In the genomic region with DNA sequence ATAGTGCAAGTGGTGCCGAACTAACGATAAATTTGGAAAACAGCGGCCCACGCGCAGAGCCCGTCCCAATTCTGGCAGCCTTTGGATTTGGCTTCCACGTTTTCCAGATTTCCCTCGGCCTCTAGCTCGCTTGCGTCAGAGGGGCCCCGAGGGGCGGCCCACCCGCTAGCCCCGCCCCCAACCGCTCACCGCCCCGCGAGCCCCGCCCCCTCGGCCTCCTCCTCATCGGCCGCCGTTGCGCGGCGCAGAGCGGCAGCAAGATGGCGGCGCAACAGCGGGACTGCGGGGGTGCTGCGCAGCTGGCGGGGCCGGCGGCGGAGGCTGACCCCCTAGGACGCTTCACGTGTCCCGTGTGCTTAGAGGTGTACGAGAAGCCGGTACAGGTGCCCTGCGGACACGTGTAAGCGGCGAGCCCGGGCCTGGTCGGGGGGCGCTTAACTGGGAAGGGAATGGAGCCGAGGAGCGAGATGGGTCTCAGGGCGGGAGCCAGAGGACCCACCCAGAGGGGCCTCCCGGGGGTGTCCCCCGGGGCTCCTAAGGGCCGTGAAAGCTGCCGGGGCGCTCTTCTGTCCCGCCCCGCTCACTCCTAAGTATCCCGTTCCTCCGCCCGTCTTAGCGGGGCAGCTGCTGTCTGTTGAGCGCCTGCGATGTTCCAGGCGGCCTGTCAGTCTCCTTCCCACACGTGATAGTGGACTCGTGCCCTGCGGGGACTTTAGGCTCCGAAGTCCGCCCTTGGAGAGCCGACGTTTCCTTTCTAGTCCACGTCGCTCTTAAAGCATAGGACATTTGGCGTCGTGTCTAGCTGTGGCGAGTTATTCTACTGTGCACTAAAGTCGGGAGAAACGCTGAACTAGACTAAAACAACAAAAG, we compare ENCODE assay signal across 1 cellular context.
TF ChIP-seq lines count a peak whose summit lies in the region.

A gene with protein sequence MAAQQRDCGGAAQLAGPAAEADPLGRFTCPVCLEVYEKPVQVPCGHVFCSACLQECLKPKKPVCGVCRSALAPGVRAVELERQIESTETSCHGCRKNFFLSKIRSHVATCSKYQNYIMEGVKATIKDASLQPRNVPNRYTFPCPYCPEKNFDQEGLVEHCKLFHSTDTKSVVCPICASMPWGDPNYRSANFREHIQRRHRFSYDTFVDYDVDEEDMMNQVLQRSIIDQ (plus strand): TSS at position 245 of the 870 bp plus-strand sequence. CDS start 16 bp downstream, at position 261.

TF ChIP-seq in K562, 482 proteins besides CTCF, POLR2A, EP300 and RAD21 (continued from another document):
- TF ChIP-seq, protein P1, sequence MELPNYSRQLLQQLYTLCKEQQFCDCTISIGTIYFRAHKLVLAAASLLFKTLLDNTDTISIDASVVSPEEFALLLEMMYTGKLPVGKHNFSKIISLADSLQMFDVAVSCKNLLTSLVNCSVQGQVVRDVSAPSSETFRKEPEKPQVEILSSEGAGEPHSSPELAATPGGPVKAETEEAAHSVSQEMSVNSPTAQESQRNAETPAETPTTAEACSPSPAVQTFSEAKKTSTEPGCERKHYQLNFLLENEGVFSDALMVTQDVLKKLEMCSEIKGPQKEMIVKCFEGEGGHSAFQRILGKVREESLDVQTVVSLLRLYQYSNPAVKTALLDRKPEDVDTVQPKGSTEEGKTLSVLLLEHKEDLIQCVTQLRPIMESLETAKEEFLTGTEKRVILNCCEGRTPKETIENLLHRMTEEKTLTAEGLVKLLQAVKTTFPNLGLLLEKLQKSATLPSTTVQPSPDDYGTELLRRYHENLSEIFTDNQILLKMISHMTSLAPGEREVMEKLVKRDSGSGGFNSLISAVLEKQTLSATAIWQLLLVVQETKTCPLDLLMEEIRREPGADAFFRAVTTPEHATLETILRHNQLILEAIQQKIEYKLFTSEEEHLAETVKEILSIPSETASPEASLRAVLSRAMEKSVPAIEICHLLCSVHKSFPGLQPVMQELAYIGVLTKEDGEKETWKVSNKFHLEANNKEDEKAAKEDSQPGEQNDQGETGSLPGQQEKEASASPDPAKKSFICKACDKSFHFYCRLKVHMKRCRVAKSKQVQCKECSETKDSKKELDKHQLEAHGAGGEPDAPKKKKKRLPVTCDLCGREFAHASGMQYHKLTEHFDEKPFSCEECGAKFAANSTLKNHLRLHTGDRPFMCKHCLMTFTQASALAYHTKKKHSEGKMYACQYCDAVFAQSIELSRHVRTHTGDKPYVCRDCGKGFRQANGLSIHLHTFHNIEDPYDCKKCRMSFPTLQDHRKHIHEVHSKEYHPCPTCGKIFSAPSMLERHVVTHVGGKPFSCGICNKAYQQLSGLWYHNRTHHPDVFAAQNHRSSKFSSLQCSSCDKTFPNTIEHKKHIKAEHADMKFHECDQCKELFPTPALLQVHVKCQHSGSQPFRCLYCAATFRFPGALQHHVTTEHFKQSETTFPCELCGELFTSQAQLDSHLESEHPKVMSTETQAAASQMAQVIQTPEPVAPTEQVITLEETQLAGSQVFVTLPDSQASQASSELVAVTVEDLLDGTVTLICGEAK (IDR thresholded peaks at IDR 0.05), result peak; percentile 30; the same call in 1 of the 2 replicates
- TF ChIP-seq, protein P1 (CRISPR knock-in tag; IDR thresholded peaks at IDR 0.05), result no peak
- TF ChIP-seq SMARCB1 (IDR thresholded peaks at IDR 0.05; ENCODE audit: insufficient read length, low read depth), result no peak
- TF ChIP-seq OTX1 (CRISPR knock-in tag; IDR thresholded peaks at IDR 0.05), result no peak
- TF ChIP-seq SP1 (CRISPR knock-in tag; IDR thresholded peaks at IDR 0.05), result peak; percentile 70
- no peak for TF ChIP-seq ZBTB8A (IDR thresholded peaks at IDR 0.05; ENCODE audit: partially characterized antibody)
- peak; percentile 30; the same call in 1 of the 2 replicates for TF ChIP-seq FOXP1 (CRISPR knock-in tag; IDR thresholded peaks at IDR 0.05)
- TF ChIP-seq RBM25 (IDR thresholded peaks at IDR 0.05; ENCODE audit: low read depth, low read length, severe bottlenecking), result no peak
- no peak for TF ChIP-seq DIDO1 (tag; IDR thresholded peaks at IDR 0.05; ENCODE audit: low read depth)
- TF ChIP-seq, protein P2, sequence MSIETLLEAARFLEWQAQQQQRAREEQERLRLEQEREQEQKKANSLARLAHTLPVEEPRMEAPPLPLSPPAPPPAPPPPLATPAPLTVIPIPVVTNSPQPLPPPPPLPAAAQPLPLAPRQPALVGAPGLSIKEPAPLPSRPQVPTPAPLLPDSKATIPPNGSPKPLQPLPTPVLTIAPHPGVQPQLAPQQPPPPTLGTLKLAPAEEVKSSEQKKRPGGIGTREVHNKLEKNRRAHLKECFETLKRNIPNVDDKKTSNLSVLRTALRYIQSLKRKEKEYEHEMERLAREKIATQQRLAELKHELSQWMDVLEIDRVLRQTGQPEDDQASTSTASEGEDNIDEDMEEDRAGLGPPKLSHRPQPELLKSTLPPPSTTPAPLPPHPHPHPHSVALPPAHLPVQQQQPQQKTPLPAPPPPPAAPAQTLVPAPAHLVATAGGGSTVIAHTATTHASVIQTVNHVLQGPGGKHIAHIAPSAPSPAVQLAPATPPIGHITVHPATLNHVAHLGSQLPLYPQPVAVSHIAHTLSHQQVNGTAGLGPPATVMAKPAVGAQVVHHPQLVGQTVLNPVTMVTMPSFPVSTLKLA (conservative IDR thresholded peaks at IDR 0.05), result peak; percentile 72 to 86
